Comparison of ENCODE assay signal across 27 cellular contexts in the genomic region with DNA sequence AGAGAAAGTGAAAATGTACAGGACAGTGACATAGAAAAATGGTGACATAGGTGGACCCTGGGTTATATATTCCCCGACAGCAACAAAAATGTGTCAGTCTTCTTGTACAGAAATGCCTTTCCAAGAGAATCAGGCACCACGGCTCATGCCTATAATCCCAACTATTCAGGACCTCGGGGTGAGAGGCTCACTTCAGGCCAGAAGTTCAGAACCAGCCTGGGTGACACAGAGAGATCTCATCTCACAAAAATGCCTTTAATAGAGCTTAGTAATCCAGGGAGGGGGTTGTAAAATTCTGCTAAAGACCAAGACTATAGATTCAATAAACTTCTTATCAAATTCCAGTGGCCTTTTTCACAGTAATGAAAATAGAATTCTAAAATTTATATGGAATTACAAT.
"Had no signal": no experiment of that assay in that cellular context is flagged by ENCODE, and none has a peak within 500 bp of the region (broad histone marks: within the 10 kb centered on the region; RNA-seq: fewer than 3 reads in every experiment).

No MANE protein-coding gene starts in this region.

- ATAC-seq: activated CD4-positive, alpha-beta T cell treated with anti-CD3 and anti-CD28 coated beads for 36 hours; activated T-cell treated with anti-CD3 and anti-CD28 coated beads, Interleukin-2, amount 50 U/mL, for 72 hours; foreskin keratinocyte; heart left ventricle; left colon; naive thymus-derived CD4-positive, alpha-beta T cell; psoas muscle; stimulated activated naive B cell treated with anti-CD40 and anti-IgM and Interleukin-4, amounts not matched to agents 10 μg/mL and 1 μg/mL and 100 μg/mL, for 72 hours; upper lobe of right lung had no signal

- H3K27me3 ChIP-seq: adrenal gland, brain microvascular endothelial cell, esophagus muscularis mucosa, foreskin keratinocyte, heart left ventricle, stomach, thyroid gland, upper lobe of right lung had no signal

- H3K9me3 ChIP-seq: thyroid gland had no signal

- H3K4me3 ChIP-seq: adrenal gland, esophagus muscularis mucosa, heart left ventricle, psoas muscle, stomach, thyroid gland, upper lobe of right lung had no signal

- H3K4me1 ChIP-seq: adrenal gland, esophagus muscularis mucosa, foreskin keratinocyte, heart left ventricle, parathyroid adenoma, psoas muscle, stomach, thyroid gland, upper lobe of right lung had no signal

- H2AFZ ChIP-seq: parathyroid adenoma had no signal

- H3K27ac ChIP-seq: adrenal gland, brain microvascular endothelial cell, esophagus muscularis mucosa, foreskin keratinocyte, heart left ventricle, parathyroid adenoma, psoas muscle, stomach, thyroid gland, upper lobe of right lung had no signal

- DNase-seq: activated CD4-positive, alpha-beta T cell treated with anti-CD3 and anti-CD28 coated beads for 36 hours; activated CD4-positive, alpha-beta T cell treated with anti-CD3 and anti-CD28 coated beads, Interleukin-2, amount 50 U/mL, for 4 hours; activated CD4-positive, CD25-positive, alpha-beta regulatory T cell; activated naive CD4-positive, alpha-beta T cell; activated T-cell treated with anti-CD3 and anti-CD28 coated beads for 4 hours; activated T-cell treated with anti-CD3 and anti-CD28 coated beads, Interleukin-2, amount 50 U/mL, for 72 hours; adrenal gland; aorta; brain microvascular endothelial cell; cortex of kidney; foreskin keratinocyte; heart left ventricle; hypothalamus; immature natural killer cell; kidney; left colon; midbrain; naive thymus-derived CD4-positive, alpha-beta T cell; psoas muscle; stimulated activated CD4-positive, alpha-beta T cell treated with anti-CD3 and anti-CD28 coated beads, Interleukin-15, amount 100 ng/mL, for 24 hours; stimulated activated CD4-positive, alpha-beta T cell treated with anti-CD3 and anti-CD28 coated beads, Interleukin-2, amount 100 ng/mL, for 24 hours; stimulated activated naive B cell treated with anti-CD40 and anti-IgM and Interleukin-4, amounts not matched to agents 10 μg/mL and 1 μg/mL and 100 μg/mL, for 72 hours; stomach; thyroid gland; upper lobe of right lung had no signal

- H3K79me2 ChIP-seq: parathyroid adenoma had no signal

- H3K9ac ChIP-seq: parathyroid adenoma had no signal
